Comparison of ENCODE assay signal across 11 cellular contexts in the genomic region with DNA sequence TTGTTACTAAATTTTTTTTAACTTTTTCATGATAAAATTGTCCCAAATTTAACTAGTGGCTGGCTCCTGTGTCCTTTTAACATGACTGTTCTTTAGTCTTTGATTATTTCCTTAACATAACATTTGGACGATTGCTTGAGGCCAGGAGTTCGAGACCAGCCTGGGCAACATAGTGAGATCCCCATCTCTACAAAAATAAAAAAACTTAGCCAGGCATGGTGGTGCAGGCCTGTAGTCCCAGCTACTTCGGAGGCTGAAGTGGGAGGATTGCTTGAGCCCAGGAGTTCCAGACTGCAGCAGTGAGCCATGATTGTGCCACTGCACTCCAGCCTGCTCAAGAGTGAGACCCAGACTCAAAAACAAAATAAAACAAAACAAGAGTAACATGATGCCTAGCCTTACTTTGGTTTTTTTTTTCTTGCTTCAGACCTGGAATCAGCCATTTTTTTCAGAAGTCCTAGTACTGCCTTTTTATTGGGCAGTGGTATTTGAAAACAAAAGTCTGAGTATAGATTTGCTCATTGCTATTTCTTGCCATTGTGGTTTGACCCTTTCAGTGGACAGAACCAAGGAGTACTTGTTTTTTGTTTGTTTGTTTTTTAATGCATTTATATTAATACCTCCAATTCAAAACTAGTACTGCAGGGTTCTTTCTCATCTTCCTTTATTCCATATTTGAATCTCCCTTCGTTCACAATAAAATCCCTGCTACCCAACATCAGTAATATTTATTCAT. TPM values are rescaled to one million over a fixed set of nuclear protein-coding genes. Genes with fewer than 3 reads are reported as not detected.
DNase-seq lines count a peak whose midpoint lies in the region; ATAC-seq, FAIRE-seq and TF ChIP-seq lines count a peak whose summit lies in the region.
"Had no signal": no experiment of that assay in that cellular context is flagged by ENCODE, and none has a peak within 500 bp of the region (broad histone marks: within the 10 kb centered on the region; RNA-seq: fewer than 3 reads in every experiment).

No MANE protein-coding gene starts in this region.

- ATAC-seq in CD8-positive, alpha-beta T cell: no peak
- ATAC-seq in HG03025 (IDR thresholded peaks at IDR 0.05; ENCODE audit: low FRiP score, unreplicated experiment) (no peak), HG03439 (IDR thresholded peaks at IDR 0.05; ENCODE audit: unreplicated experiment) (no peak), GM19463 (IDR thresholded peaks at IDR 0.05; ENCODE audit: unreplicated experiment) (no peak)

- peaks cover 19% of the 10 kb centered on the region for H3K9me3 ChIP-seq in CD8-positive, alpha-beta T cell (ENCODE audit: low read length)
- H3K9me3 ChIP-seq in HUES64 (ENCODE audit: insufficient read depth, low read depth, low read length) (no peaks in the 10 kb centered on the region), small intestine (ENCODE audit: control insufficient read depth, low read depth) (no peaks in the 10 kb centered on the region)
- H3K9me3 ChIP-seq: Peyer's patch had no signal

- H3K27ac Mint-ChIP-seq in CD8-positive, alpha-beta T cell: no peak overlapping the region
- H3K27ac Mint-ChIP-seq in nephron progenitor cell: peak overlapping the region; percentile 2

- no peak for FAIRE-seq in small intestine (lab: Jason Lieb, UNC)
- FAIRE-seq: GM18507 had no signal

- POLR2A ChIA-PET in CD8-positive, alpha-beta T cell (lab: Charles Lee): no interaction called here

- no peak for TF ChIP-seq CTCF in CD8-positive, alpha-beta T cell (IDR thresholded peaks at IDR 0.05)
- TF ChIP-seq CTCF in coronary artery (IDR thresholded peaks at IDR 0.05): no peak
- no peak for TF ChIP-seq CTCF in nephron progenitor cell (IDR thresholded peaks at IDR 0.05)

- no peaks in the 10 kb centered on the region for H3K36me3 ChIP-seq in CD8-positive, alpha-beta T cell (ENCODE audit: insufficient read depth, low read length)
- H3K36me3 ChIP-seq in HUES64 (ENCODE audit: insufficient read depth, low read length) (no peaks in the 10 kb centered on the region; the same call in 1 of the 2 replicates), small intestine (ENCODE audit: control insufficient read depth in 2 of 2, insufficient read depth in 2 of 2, low read length in 2 of 2) (no peaks in the 10 kb centered on the region)
- H3K36me3 ChIP-seq: Peyer's patch had no signal

- peaks cover 57% of the 10 kb centered on the region for H3K36me3 Mint-ChIP-seq in CD8-positive, alpha-beta T cell
- peaks cover 57% of the 10 kb centered on the region for H3K36me3 Mint-ChIP-seq in nephron progenitor cell (ENCODE audit: low read depth)

- H3K27me3 Mint-ChIP-seq in CD8-positive, alpha-beta T cell (ENCODE audit: low read depth): no peaks in the 10 kb centered on the region
- H3K27me3 Mint-ChIP-seq in nephron progenitor cell (ENCODE audit: low read depth, poor library complexity): no peaks in the 10 kb centered on the region

- H3K9me3 Mint-ChIP-seq in CD8-positive, alpha-beta T cell: peaks cover 53% of the 10 kb centered on the region
- H3K9me3 Mint-ChIP-seq in nephron progenitor cell: peaks cover 51% of the 10 kb centered on the region

- intact Hi-C loops in CD8-positive, alpha-beta T cell (cut with DNase I, micrococcal nuclease): no loop called here

- H3K4me3 ChIP-seq in CD8-positive, alpha-beta T cell (ENCODE audit: low read depth, low read length): no peak overlapping the region
- H3K4me3 ChIP-seq in HUES64 (ENCODE audit: low read length) (peak overlapping the region; percentile 37), coronary artery (peak overlapping the region; percentile 62), small intestine (ENCODE audit: low read depth in 1 of 2, low read length in 2 of 2) (peak overlapping the region in 1 of 2 donors; percentile 4)

- 94% methylated on average over 4 of the region's 4 CpGs for WGBS in HUES64
- WGBS in small intestine, 3 donors: 77 to 87% (median 78%) methylated on average over 4 of the region's 4 CpGs

- no peak overlapping the region for H3K27ac ChIP-seq in CD8-positive, alpha-beta T cell (ENCODE audit: low read depth, low read length)
- H3K27ac ChIP-seq in HUES64 (ENCODE audit: low read depth, low read length) (no peak overlapping the region), coronary artery (no peak overlapping the region), small intestine (ENCODE audit: low read depth in 1 of 2, low read length in 1 of 2) (no peak overlapping the region)
- H3K27ac ChIP-seq: Peyer's patch had no signal

- H3K9ac ChIP-seq in HUES64 (ENCODE audit: low read depth, low read length): no peak overlapping the region

- no peak for DNase-seq in CD8-positive, alpha-beta T cell
- DNase-seq in coronary artery (ENCODE audit: low spot score) (no peak), nephron progenitor cell (no peak), small intestine (no peak)
- DNase-seq: Peyer's patch; stimulated activated naive CD4-positive, alpha-beta T cell had no signal

- peaks cover 16% of the 10 kb centered on the region for H3K4me1 ChIP-seq in CD8-positive, alpha-beta T cell (ENCODE audit: insufficient read depth, low read length)
- peaks cover 18% of the 10 kb centered on the region; the same call in 1 of the 2 replicates for H3K4me1 ChIP-seq in HUES64 (ENCODE audit: insufficient read depth, low read length)
- peaks cover 2 to 23% of the 10 kb centered on the region in 2 donors for H3K4me1 ChIP-seq in small intestine (ENCODE audit: control insufficient read depth in 2 of 2, insufficient read depth in 1 of 2, low read depth in 1 of 2, low read length in 1 of 2)

- H3K4me1 Mint-ChIP-seq in CD8-positive, alpha-beta T cell (ENCODE audit: low read depth): peaks cover 80% of the 10 kb centered on the region
- peaks cover 61% of the 10 kb centered on the region for H3K4me1 Mint-ChIP-seq in nephron progenitor cell

- CTCF ChIA-PET in CD8-positive, alpha-beta T cell (lab: Charles Lee): no interaction called here

- H3K4me3 Mint-ChIP-seq in CD8-positive, alpha-beta T cell: peak overlapping the region; percentile 18
- peak overlapping the region; percentile 79 for H3K4me3 Mint-ChIP-seq in nephron progenitor cell

- no peaks in the 10 kb centered on the region for H3K27me3 ChIP-seq in CD8-positive, alpha-beta T cell (ENCODE audit: insufficient read depth, low read length)
- no peaks in the 10 kb centered on the region for H3K27me3 ChIP-seq in HUES64 (ENCODE audit: insufficient read depth, low read length)
- H3K27me3 ChIP-seq in small intestine (ENCODE audit: control insufficient read depth in 2 of 2, insufficient read depth in 2 of 2, low read length in 2 of 2): no peaks in the 10 kb centered on the region
- H3K27me3 ChIP-seq: Peyer's patch had no signal

RNA-seq across cellular contexts. Expression of gene TOGARAM1, which starts 4.8 kb away (rescaled TPM):
- total RNA-seq in CD8-positive, alpha-beta T cell: 10 to 100 TPM; 15.5 to 17.9 TPM
- 5.2 TPM for polyA plus RNA-seq in HUES64 (2013, experiment 1 of 2)
- 5.3 TPM for polyA plus RNA-seq in HUES64 (2013, experiment 2 of 2)
- polyA plus RNA-seq in small intestine: 10 to 100 TPM in 1 of 3 donors, 1 to 10 TPM in 2; 2.4 to 11.0 (median 4.8) TPM

RNA-seq across cellular contexts. Expression of gene KLHL28, which starts 5.0 kb away (rescaled TPM):
- 10 to 100 TPM; 49.0 to 49.1 TPM for total RNA-seq in CD8-positive, alpha-beta T cell
- 5.2 TPM for polyA plus RNA-seq in HUES64 (2013, experiment 1 of 2)
- 5.5 TPM for polyA plus RNA-seq in HUES64 (2013, experiment 2 of 2)
- polyA plus RNA-seq in small intestine: 1 to 10 TPM; 2.7 to 3.4 (median 2.7) TPM
